In genomic region chr16:86379505-86379846, GRCh38 we compare ENCODE assay signal across 1 cellular context.
TF ChIP-seq lines count a peak whose summit lies in the region.

No MANE protein-coding gene starts in this region.

TF ChIP-seq in SK-N-SH, 30 proteins besides CTCF, POLR2A, EP300 and RAD21 (continued from another document):
- TF ChIP-seq MEF2A (IDR thresholded peaks at IDR 0.05; ENCODE audit: borderline replicate concordance, low read depth) = no peak
- no peak for TF ChIP-seq EZH2phosphoT487 (IDR thresholded peaks at IDR 0.05; ENCODE audit: borderline replicate concordance, low read depth)
- peak; percentile 36; the same call in 1 of the 2 replicates for TF ChIP-seq TCF12 (IDR thresholded peaks at IDR 0.05)
- TF ChIP-seq ELF1 (IDR thresholded peaks at IDR 0.05) = no peak
- TF ChIP-seq, protein P1, sequence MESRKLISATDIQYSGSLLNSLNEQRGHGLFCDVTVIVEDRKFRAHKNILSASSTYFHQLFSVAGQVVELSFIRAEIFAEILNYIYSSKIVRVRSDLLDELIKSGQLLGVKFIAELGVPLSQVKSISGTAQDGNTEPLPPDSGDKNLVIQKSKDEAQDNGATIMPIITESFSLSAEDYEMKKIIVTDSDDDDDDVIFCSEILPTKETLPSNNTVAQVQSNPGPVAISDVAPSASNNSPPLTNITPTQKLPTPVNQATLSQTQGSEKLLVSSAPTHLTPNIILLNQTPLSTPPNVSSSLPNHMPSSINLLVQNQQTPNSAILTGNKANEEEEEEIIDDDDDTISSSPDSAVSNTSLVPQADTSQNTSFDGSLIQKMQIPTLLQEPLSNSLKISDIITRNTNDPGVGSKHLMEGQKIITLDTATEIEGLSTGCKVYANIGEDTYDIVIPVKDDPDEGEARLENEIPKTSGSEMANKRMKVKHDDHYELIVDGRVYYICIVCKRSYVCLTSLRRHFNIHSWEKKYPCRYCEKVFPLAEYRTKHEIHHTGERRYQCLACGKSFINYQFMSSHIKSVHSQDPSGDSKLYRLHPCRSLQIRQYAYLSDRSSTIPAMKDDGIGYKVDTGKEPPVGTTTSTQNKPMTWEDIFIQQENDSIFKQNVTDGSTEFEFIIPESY (IDR thresholded peaks at IDR 0.05; ENCODE audit: borderline replicate concordance, low read depth) = no peak
- TF ChIP-seq USF1 (IDR thresholded peaks at IDR 0.05; ENCODE audit: borderline replicate concordance, low read depth) = no peak
- no peak for TF ChIP-seq GABPA (IDR thresholded peaks at IDR 0.05; ENCODE audit: low read depth)
- no peak for TF ChIP-seq IRF3 (IDR thresholded peaks at IDR 0.05; ENCODE audit: low read depth, low read length)
- no peak for TF ChIP-seq RFX5 (IDR thresholded peaks at IDR 0.05; ENCODE audit: low read length)
- TF ChIP-seq SIN3A (IDR thresholded peaks at IDR 0.05; ENCODE audit: borderline replicate concordance, low read depth, low read length) = no peak
